Comparison of ENCODE assay signal across 1 cellular context in the genomic region with DNA sequence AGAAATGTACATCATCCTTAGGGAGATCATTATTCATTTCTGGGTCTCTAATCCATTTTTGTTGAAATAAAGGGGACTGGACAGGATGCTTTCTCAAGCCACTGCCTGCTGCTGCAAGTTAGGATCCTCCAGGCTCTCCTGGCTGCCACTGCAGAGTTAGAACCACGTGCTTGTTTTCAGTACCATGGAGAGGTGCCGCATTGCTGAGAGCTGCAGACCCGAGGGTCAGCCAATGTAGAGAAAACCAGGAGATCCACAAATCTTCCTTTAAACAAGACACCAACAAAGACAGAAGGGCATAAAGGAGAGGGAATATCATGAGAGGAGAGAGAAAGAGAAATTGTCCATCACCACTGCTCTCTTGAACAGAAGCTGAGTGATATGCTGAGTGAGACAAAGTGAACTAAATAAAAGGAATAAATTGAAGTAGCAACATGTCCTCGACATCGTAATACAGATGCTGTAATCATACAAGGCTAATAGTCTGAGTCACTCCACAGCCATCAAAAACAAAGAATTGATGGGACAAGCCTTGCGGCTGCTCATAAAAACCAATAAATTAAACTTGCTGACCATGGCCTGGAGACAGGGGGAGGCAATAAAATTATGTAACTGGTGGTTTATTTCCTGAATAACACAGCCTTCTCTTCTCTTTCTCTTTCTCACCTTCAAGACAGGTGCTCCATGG.
A peak's percentile ranks its signal among the peaks of the same experiment; 100 is the strongest.
TF ChIP-seq lines count a peak whose summit lies in the region.

No MANE protein-coding gene starts in this region.

TF ChIP-seq in HepG2, 621 proteins besides CTCF, POLR2A, EP300 and RAD21 (continued from another document and continues in another):
- TF ChIP-seq, protein P1, sequence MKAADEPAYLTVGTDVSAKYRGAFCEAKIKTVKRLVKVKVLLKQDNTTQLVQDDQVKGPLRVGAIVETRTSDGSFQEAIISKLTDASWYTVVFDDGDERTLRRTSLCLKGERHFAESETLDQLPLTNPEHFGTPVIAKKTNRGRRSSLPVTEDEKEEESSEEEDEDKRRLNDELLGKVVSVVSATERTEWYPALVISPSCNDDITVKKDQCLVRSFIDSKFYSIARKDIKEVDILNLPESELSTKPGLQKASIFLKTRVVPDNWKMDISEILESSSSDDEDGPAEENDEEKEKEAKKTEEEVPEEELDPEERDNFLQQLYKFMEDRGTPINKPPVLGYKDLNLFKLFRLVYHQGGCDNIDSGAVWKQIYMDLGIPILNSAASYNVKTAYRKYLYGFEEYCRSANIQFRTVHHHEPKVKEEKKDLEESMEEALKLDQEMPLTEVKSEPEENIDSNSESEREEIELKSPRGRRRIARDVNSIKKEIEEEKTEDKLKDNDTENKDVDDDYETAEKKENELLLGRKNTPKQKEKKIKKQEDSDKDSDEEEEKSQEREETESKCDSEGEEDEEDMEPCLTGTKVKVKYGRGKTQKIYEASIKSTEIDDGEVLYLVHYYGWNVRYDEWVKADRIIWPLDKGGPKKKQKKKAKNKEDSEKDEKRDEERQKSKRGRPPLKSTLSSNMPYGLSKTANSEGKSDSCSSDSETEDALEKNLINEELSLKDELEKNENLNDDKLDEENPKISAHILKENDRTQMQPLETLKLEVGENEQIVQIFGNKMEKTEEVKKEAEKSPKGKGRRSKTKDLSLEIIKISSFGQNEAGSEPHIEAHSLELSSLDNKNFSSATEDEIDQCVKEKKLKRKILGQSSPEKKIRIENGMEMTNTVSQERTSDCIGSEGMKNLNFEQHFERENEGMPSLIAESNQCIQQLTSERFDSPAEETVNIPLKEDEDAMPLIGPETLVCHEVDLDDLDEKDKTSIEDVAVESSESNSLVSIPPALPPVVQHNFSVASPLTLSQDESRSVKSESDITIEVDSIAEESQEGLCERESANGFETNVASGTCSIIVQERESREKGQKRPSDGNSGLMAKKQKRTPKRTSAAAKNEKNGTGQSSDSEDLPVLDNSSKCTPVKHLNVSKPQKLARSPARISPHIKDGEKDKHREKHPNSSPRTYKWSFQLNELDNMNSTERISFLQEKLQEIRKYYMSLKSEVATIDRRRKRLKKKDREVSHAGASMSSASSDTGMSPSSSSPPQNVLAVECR (CRISPR knock-in tag; IDR thresholded peaks at IDR 0.05; ENCODE audit: borderline replicate concordance): no peak
- TF ChIP-seq ZNF441 (CRISPR knock-in tag; IDR thresholded peaks at IDR 0.05; ENCODE audit: borderline replicate concordance): peak; percentile 37; the same call in 1 of the 2 replicates
- no peak for TF ChIP-seq FOSL1 (CRISPR knock-in tag; IDR thresholded peaks at IDR 0.05; ENCODE audit: borderline replicate concordance)
- TF ChIP-seq SAP130 (CRISPR knock-in tag; IDR thresholded peaks at IDR 0.05; ENCODE audit: low read depth): peak; percentile 64
- TF ChIP-seq, protein P2, sequence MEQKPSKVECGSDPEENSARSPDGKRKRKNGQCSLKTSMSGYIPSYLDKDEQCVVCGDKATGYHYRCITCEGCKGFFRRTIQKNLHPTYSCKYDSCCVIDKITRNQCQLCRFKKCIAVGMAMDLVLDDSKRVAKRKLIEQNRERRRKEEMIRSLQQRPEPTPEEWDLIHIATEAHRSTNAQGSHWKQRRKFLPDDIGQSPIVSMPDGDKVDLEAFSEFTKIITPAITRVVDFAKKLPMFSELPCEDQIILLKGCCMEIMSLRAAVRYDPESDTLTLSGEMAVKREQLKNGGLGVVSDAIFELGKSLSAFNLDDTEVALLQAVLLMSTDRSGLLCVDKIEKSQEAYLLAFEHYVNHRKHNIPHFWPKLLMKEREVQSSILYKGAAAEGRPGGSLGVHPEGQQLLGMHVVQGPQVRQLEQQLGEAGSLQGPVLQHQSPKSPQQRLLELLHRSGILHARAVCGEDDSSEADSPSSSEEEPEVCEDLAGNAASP (CRISPR knock-in tag; IDR thresholded peaks at IDR 0.05; ENCODE audit: borderline replicate concordance): no peak
- no peak for TF ChIP-seq ZNF274 (CRISPR knock-in tag; IDR thresholded peaks at IDR 0.05)
- TF ChIP-seq ZNF546 (CRISPR knock-in tag; conservative IDR thresholded peaks at IDR 0.05): no peak
- TF ChIP-seq GZF1 (CRISPR knock-in tag; IDR thresholded peaks at IDR 0.05): no peak
- TF ChIP-seq ZNF121 (CRISPR knock-in tag; IDR thresholded peaks at IDR 0.05): no peak
- TF ChIP-seq KLF15 (CRISPR knock-in tag; IDR thresholded peaks at IDR 0.05; ENCODE audit: borderline replicate concordance): no peak
- no peak for TF ChIP-seq MZF1 (CRISPR knock-in tag; IDR thresholded peaks at IDR 0.05; ENCODE audit: borderline replicate concordance)
- TF ChIP-seq, protein P3, sequence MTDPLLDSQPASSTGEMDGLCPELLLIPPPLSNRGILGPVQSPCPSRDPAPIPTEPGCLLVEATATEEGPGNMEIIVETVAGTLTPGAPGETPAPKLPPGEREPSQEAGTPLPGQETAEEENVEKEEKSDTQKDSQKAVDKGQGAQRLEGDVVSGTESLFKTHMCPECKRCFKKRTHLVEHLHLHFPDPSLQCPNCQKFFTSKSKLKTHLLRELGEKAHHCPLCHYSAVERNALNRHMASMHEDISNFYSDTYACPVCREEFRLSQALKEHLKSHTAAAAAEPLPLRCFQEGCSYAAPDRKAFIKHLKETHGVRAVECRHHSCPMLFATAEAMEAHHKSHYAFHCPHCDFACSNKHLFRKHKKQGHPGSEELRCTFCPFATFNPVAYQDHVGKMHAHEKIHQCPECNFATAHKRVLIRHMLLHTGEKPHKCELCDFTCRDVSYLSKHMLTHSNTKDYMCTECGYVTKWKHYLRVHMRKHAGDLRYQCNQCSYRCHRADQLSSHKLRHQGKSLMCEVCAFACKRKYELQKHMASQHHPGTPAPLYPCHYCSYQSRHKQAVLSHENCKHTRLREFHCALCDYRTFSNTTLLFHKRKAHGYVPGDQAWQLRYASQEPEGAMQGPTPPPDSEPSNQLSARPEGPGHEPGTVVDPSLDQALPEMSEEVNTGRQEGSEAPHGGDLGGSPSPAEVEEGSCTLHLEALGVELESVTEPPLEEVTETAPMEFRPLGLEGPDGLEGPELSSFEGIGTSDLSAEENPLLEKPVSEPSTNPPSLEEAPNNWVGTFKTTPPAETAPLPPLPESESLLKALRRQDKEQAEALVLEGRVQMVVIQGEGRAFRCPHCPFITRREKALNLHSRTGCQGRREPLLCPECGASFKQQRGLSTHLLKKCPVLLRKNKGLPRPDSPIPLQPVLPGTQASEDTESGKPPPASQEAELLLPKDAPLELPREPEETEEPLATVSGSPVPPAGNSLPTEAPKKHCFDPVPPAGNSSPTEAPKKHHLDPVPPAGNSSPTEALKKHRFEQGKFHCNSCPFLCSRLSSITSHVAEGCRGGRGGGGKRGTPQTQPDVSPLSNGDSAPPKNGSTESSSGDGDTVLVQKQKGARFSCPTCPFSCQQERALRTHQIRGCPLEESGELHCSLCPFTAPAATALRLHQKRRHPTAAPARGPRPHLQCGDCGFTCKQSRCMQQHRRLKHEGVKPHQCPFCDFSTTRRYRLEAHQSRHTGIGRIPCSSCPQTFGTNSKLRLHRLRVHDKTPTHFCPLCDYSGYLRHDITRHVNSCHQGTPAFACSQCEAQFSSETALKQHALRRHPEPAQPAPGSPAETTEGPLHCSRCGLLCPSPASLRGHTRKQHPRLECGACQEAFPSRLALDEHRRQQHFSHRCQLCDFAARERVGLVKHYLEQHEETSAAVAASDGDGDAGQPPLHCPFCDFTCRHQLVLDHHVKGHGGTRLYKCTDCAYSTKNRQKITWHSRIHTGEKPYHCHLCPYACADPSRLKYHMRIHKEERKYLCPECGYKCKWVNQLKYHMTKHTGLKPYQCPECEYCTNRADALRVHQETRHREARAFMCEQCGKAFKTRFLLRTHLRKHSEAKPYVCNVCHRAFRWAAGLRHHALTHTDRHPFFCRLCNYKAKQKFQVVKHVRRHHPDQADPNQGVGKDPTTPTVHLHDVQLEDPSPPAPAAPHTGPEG (CRISPR knock-in tag; IDR thresholded peaks at IDR 0.05): no peak
- no peak for TF ChIP-seq REXO4 (CRISPR knock-in tag; IDR thresholded peaks at IDR 0.05; ENCODE audit: borderline replicate concordance)
- TF ChIP-seq ZNF232 (CRISPR knock-in tag; IDR thresholded peaks at IDR 0.05; ENCODE audit: borderline replicate concordance): peak; percentile 68; the same call in 1 of the 2 replicates
- TF ChIP-seq ZNF264 (CRISPR knock-in tag; IDR thresholded peaks at IDR 0.05): no peak
- TF ChIP-seq, protein P4, sequence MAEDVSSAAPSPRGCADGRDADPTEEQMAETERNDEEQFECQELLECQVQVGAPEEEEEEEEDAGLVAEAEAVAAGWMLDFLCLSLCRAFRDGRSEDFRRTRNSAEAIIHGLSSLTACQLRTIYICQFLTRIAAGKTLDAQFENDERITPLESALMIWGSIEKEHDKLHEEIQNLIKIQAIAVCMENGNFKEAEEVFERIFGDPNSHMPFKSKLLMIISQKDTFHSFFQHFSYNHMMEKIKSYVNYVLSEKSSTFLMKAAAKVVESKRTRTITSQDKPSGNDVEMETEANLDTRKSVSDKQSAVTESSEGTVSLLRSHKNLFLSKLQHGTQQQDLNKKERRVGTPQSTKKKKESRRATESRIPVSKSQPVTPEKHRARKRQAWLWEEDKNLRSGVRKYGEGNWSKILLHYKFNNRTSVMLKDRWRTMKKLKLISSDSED (CRISPR knock-in tag; IDR thresholded peaks at IDR 0.05): no peak
- no peak for TF ChIP-seq CHD2 (IDR thresholded peaks at IDR 0.05; ENCODE audit: low read depth, low read length)
- TF ChIP-seq SSRP1 (CRISPR knock-in tag; IDR thresholded peaks at IDR 0.05): no peak
- TF ChIP-seq NFIC (IDR thresholded peaks at IDR 0.05; ENCODE audit: low read length): no peak
- TF ChIP-seq NFATC3 (CRISPR knock-in tag; IDR thresholded peaks at IDR 0.05): no peak
- no peak for TF ChIP-seq FOXO1 (CRISPR knock-in tag; IDR thresholded peaks at IDR 0.05)
- TF ChIP-seq PCBP2 (optimal IDR thresholded peaks at IDR 0.05; ENCODE audit: low read depth, low read length, poor library complexity, severe bottlenecking): no peak
- TF ChIP-seq ZNF772 (CRISPR knock-in tag; IDR thresholded peaks at IDR 0.05): no peak
- TF ChIP-seq ZNF713 (CRISPR knock-in tag; IDR thresholded peaks at IDR 0.05): no peak
- TF ChIP-seq FOXM1 (CRISPR knock-in tag; IDR thresholded peaks at IDR 0.05): no peak
- TF ChIP-seq ZSCAN29 (CRISPR knock-in tag; conservative IDR thresholded peaks at IDR 0.05): no peak
- TF ChIP-seq, protein P5, sequence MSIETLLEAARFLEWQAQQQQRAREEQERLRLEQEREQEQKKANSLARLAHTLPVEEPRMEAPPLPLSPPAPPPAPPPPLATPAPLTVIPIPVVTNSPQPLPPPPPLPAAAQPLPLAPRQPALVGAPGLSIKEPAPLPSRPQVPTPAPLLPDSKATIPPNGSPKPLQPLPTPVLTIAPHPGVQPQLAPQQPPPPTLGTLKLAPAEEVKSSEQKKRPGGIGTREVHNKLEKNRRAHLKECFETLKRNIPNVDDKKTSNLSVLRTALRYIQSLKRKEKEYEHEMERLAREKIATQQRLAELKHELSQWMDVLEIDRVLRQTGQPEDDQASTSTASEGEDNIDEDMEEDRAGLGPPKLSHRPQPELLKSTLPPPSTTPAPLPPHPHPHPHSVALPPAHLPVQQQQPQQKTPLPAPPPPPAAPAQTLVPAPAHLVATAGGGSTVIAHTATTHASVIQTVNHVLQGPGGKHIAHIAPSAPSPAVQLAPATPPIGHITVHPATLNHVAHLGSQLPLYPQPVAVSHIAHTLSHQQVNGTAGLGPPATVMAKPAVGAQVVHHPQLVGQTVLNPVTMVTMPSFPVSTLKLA (IDR thresholded peaks at IDR 0.05): no peak
- no peak for TF ChIP-seq PITX1 (CRISPR knock-in tag; IDR thresholded peaks at IDR 0.05)
- no peak for TF ChIP-seq TARDBP (CRISPR knock-in tag; IDR thresholded peaks at IDR 0.05)
- TF ChIP-seq, protein P6, sequence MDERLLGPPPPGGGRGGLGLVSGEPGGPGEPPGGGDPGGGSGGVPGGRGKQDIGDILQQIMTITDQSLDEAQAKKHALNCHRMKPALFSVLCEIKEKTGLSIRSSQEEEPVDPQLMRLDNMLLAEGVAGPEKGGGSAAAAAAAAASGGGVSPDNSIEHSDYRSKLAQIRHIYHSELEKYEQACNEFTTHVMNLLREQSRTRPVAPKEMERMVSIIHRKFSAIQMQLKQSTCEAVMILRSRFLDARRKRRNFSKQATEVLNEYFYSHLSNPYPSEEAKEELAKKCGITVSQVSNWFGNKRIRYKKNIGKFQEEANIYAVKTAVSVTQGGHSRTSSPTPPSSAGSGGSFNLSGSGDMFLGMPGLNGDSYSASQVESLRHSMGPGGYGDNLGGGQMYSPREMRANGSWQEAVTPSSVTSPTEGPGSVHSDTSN (CRISPR knock-in tag; IDR thresholded peaks at IDR 0.05): no peak
- TF ChIP-seq NFIB (CRISPR knock-in tag; IDR thresholded peaks at IDR 0.05; ENCODE audit: borderline replicate concordance): no peak
- TF ChIP-seq GATAD2A (CRISPR knock-in tag; IDR thresholded peaks at IDR 0.05): no peak
- TF ChIP-seq XBP1 (CRISPR knock-in tag; IDR thresholded peaks at IDR 0.05): no peak
- TF ChIP-seq ZNF296 (CRISPR knock-in tag; conservative IDR thresholded peaks at IDR 0.05): no peak
